ENCODE assay signal across 15 cellular contexts in the genomic region with DNA sequence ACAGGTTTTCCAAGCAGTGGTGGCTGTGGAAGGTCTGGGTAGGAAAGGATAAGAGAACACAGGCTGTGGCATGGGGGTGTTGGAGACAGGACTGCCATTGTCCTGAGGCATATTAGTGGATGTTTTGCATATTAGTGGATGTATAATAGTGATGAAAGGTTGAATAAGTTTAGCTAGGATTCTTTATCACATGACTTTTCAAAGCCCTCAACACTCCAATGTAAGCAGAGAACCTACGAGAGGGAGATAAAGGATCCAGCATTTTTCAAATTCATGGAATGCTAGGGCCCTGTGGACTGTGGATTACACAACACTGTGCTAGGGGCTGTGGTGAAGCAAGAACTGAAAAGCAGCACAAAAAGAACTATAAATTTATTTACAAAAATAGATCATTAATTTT.
DNase-seq lines count a peak whose midpoint lies in the region; ATAC-seq and TF ChIP-seq lines count a peak whose summit lies in the region.
"Had no signal": no experiment of that assay in that cellular context is flagged by ENCODE, and none has a peak within 500 bp of the region (broad histone marks: within the 10 kb centered on the region; RNA-seq: fewer than 3 reads in every experiment).

No MANE protein-coding gene starts in this region.

- no CpG with 5 or more reads among the region's 1 CpG for WGBS in mesendoderm (ENCODE audit: extremely low coverage, insufficient coverage, low lambda C conversion rate)

- no peaks in the 10 kb centered on the region for H3K79me1 ChIP-seq in mesendoderm (ENCODE audit: low read length)

- H3K4me3 ChIP-seq in AG09309 (ENCODE audit: control insufficient read depth, low read depth, low read length) (no peak overlapping the region), mesendoderm (ENCODE audit: low read length) (no peak overlapping the region)
- H3K4me3 ChIP-seq: SK-N-MC had no signal

- no peaks in the 10 kb centered on the region for H3K36me3 ChIP-seq in mesendoderm (ENCODE audit: control insufficient read depth, insufficient read depth, low read length)

- no peak overlapping the region for H2BK5ac ChIP-seq in mesendoderm (ENCODE audit: low read length)

- H3K4me1 ChIP-seq in mesendoderm (ENCODE audit: control insufficient read depth, low read depth, low read length) = no peaks in the 10 kb centered on the region

- H3K56ac ChIP-seq in mesendoderm (ENCODE audit: low read length) = no peak overlapping the region

- DNase-seq in AG09309 (ENCODE audit: low read depth) (peak; percentile 29), HCEC 1CT (peak; percentile 32), dedifferentiated amniotic fluid mesenchymal stem cell (ENCODE audit: extremely low spot score) (peak; percentile 52), mesendoderm (peak; percentile 76), NCI-H2029 treated with DMSO at 0.1 percent for 48 hours (lab: John Stamatoyannopoulos, UW) (no peak), substantia nigra (lab: John Stamatoyannopoulos, UW) (no peak), NCI-H2107 (lab: John Stamatoyannopoulos, UW) (no peak)
- DNase-seq: activated gamma-delta T cell; GDM1; H7; NCI-H2171; stimulated activated CD4-positive, alpha-beta T cell treated with anti-CD3 and anti-CD28 coated beads, Interleukin-2, amount 100 ng/mL, for 48 hours had no signal

- H4K5ac ChIP-seq in mesendoderm (ENCODE audit: low read length) = no peak overlapping the region

- H3K4me2 ChIP-seq in mesendoderm (ENCODE audit: low read length) = no peak overlapping the region

- no peak for TF ChIP-seq CTCF in AG09309 (IDR thresholded peaks at IDR 0.05; ENCODE audit: control insufficient read depth, insufficient read depth, low read depth, low read length, missing control alignments)

- H2BK15ac ChIP-seq in mesendoderm (replicated peaks; ENCODE audit: low read depth) = no peak overlapping the region

- no peak for ATAC-seq in GM19324 (IDR thresholded peaks at IDR 0.05; ENCODE audit: low FRiP score, unreplicated experiment)

- H4K8ac ChIP-seq in mesendoderm (ENCODE audit: low read depth, low read length) = no peak overlapping the region

- H2BK120ac ChIP-seq in mesendoderm (ENCODE audit: low read depth, low read length) = no peak overlapping the region

- H3K9ac ChIP-seq in mesendoderm (ENCODE audit: low read length) = no peak overlapping the region

- no peak overlapping the region for H3K4ac ChIP-seq in mesendoderm (ENCODE audit: low read depth, low read length)

- no peak overlapping the region for H3K18ac ChIP-seq in mesendoderm (ENCODE audit: low read length)

- no peak overlapping the region for H3K23ac ChIP-seq in mesendoderm (ENCODE audit: low read length)

- no peaks in the 10 kb centered on the region for H3K27me3 ChIP-seq in mesendoderm (ENCODE audit: insufficient read depth, low read length, poor library complexity)

- H3K79me2 ChIP-seq in mesendoderm (ENCODE audit: control insufficient read depth, insufficient read depth, low read length) = no peaks in the 10 kb centered on the region

- H3K27ac ChIP-seq in mesendoderm (ENCODE audit: low read depth, low read length) (no peak overlapping the region), substantia nigra (ENCODE audit: low read depth, low read length, poor library complexity, severe bottlenecking) (no peak overlapping the region)
- H3K27ac ChIP-seq: HL-60, SK-N-MC had no signal

- no peak overlapping the region for H2AK5ac ChIP-seq in mesendoderm (ENCODE audit: low read length)

Comparison
In these comparisons a context has a peak if more than half of its experiments do, and no peak if none do; other contexts are left out.
1. DNase-seq: peak in AG09309 (single experiment), HCEC 1CT (single experiment), dedifferentiated amniotic fluid mesenchymal stem cell (single experiment) and mesendoderm (single experiment); none in NCI-H2029 treated with DMSO at 0.1 percent for 48 hours (single experiment), substantia nigra (0 of 49) and NCI-H2107 (single experiment).